Comparison of ENCODE assay signal across 9 cellular contexts in genomic region chr3:42456211-42456610, GRCh38. TPM values are rescaled to one million over a fixed set of nuclear protein-coding genes. Genes with fewer than 3 reads are reported as not detected.
"Had no signal": no experiment of that assay in that cellular context is flagged by ENCODE, and none has a peak within 500 bp of the region (broad histone marks: within the 10 kb centered on the region; RNA-seq: fewer than 3 reads in every experiment).

No MANE protein-coding gene starts in this region.

- H3K4me1 ChIP-seq: HAP-1 had no signal

- H3K36me3 ChIP-seq: HAP-1 had no signal

- H3K9me3 ChIP-seq: HAP-1 had no signal

- H3K4me3 ChIP-seq: HAP-1, K562 had no signal

- ATAC-seq: HCT116, K562 had no signal

- DNase-seq: GOT3, H7, IMR-90, KG1 had no signal

RNA-seq across cellular contexts. Expression of gene LYZL4, which starts 45.8 kb away (rescaled TPM):
- total RNA-seq: H4, H7, HT-29, IMR-90, K562 had no signal
- polyA plus RNA-seq: IMR-90, K562 had no signal

RNA-seq across cellular contexts. Expression of gene VIPR1, which starts 46.2 kb away (rescaled TPM):
- total RNA-seq: H4, IMR-90 had no signal
- polyA plus RNA-seq: IMR-90 had no signal
